1 cellular context compared by ENCODE assay signal in the genomic region with DNA sequence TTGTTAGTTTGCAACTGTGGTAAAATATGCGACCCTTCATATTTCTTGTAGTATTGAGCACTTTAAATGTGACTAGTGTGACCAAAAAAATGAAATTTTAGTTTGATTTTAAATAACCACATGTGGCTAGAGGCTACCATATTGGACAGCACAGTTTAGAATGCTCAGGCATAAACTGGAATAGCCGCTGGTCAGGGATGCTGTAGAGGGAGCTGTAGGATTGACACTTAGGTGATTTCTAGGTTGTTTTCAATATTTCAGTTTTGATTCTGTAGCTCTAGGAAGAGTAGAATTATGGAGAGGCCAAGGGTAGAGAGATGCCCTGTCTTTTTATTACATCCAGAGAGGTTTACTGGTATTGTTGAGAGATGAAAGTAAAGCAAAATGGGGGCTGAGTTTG.
TF ChIP-seq lines count a peak whose summit lies in the region.

No MANE protein-coding gene starts in this region.

TF ChIP-seq in SK-N-SH treated with all-trans-retinoic acid at 6 μM for 48 hours, 23 proteins besides CTCF, POLR2A, EP300 and RAD21 (continued from another document):
- TF ChIP-seq TCF4 (CRISPR knock-in tag; IDR thresholded peaks at IDR 0.05; ENCODE audit: borderline replicate concordance) (no peak), BACH2 (CRISPR knock-in tag; IDR thresholded peaks at IDR 0.05; ENCODE audit: borderline replicate concordance) (no peak), ZFP30 (CRISPR knock-in tag; IDR thresholded peaks at IDR 0.05) (no peak), GLIS3 (CRISPR knock-in tag; IDR thresholded peaks at IDR 0.05) (no peak), ZNF70 (CRISPR knock-in tag; IDR thresholded peaks at IDR 0.05) (no peak), ZFP3 (CRISPR knock-in tag; IDR thresholded peaks at IDR 0.05) (no peak), ARNTL (CRISPR knock-in tag; IDR thresholded peaks at IDR 0.05; ENCODE audit: borderline replicate concordance, low read depth) (no peak), ZNF565 (CRISPR knock-in tag; conservative IDR thresholded peaks at IDR 0.05; ENCODE audit: low read depth) (no peak), ESRRG (CRISPR knock-in tag; IDR thresholded peaks at IDR 0.05) (no peak), TOX (CRISPR knock-in tag; IDR thresholded peaks at IDR 0.05; ENCODE audit: borderline replicate concordance) (no peak), RARB (CRISPR knock-in tag; IDR thresholded peaks at IDR 0.05) (no peak), CSDC2 (CRISPR knock-in tag; IDR thresholded peaks at IDR 0.05) (no peak), ISL1 (CRISPR knock-in tag; IDR thresholded peaks at IDR 0.05) (no peak), PPARA (CRISPR knock-in tag; IDR thresholded peaks at IDR 0.05; ENCODE audit: borderline replicate concordance) (no peak)
- TF ChIP-seq, protein P1, sequence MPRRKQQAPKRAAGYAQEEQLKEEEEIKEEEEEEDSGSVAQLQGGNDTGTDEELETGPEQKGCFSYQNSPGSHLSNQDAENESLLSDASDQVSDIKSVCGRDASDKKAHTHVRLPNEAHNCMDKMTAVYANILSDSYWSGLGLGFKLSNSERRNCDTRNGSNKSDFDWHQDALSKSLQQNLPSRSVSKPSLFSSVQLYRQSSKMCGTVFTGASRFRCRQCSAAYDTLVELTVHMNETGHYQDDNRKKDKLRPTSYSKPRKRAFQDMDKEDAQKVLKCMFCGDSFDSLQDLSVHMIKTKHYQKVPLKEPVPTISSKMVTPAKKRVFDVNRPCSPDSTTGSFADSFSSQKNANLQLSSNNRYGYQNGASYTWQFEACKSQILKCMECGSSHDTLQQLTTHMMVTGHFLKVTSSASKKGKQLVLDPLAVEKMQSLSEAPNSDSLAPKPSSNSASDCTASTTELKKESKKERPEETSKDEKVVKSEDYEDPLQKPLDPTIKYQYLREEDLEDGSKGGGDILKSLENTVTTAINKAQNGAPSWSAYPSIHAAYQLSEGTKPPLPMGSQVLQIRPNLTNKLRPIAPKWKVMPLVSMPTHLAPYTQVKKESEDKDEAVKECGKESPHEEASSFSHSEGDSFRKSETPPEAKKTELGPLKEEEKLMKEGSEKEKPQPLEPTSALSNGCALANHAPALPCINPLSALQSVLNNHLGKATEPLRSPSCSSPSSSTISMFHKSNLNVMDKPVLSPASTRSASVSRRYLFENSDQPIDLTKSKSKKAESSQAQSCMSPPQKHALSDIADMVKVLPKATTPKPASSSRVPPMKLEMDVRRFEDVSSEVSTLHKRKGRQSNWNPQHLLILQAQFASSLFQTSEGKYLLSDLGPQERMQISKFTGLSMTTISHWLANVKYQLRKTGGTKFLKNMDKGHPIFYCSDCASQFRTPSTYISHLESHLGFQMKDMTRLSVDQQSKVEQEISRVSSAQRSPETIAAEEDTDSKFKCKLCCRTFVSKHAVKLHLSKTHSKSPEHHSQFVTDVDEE (CRISPR knock-in tag; IDR thresholded peaks at IDR 0.05), result no peak
- TF ChIP-seq, protein P2, sequence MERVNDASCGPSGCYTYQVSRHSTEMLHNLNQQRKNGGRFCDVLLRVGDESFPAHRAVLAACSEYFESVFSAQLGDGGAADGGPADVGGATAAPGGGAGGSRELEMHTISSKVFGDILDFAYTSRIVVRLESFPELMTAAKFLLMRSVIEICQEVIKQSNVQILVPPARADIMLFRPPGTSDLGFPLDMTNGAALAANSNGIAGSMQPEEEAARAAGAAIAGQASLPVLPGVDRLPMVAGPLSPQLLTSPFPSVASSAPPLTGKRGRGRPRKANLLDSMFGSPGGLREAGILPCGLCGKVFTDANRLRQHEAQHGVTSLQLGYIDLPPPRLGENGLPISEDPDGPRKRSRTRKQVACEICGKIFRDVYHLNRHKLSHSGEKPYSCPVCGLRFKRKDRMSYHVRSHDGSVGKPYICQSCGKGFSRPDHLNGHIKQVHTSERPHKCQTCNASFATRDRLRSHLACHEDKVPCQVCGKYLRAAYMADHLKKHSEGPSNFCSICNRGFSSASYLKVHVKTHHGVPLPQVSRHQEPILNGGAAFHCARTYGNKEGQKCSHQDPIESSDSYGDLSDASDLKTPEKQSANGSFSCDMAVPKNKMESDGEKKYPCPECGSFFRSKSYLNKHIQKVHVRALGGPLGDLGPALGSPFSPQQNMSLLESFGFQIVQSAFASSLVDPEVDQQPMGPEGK (CRISPR knock-in tag; IDR thresholded peaks at IDR 0.05; ENCODE audit: borderline replicate concordance), result no peak
- TF ChIP-seq, protein P3, sequence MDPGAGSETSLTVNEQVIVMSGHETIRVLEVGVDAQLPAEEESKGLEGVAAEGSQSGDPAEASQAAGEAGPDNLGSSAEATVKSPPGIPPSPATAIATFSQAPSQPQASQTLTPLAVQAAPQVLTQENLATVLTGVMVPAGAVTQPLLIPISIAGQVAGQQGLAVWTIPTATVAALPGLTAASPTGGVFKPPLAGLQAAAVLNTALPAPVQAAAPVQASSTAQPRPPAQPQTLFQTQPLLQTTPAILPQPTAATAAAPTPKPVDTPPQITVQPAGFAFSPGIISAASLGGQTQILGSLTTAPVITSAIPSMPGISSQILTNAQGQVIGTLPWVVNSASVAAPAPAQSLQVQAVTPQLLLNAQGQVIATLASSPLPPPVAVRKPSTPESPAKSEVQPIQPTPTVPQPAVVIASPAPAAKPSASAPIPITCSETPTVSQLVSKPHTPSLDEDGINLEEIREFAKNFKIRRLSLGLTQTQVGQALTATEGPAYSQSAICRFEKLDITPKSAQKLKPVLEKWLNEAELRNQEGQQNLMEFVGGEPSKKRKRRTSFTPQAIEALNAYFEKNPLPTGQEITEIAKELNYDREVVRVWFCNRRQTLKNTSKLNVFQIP (CRISPR knock-in tag; IDR thresholded peaks at IDR 0.05; ENCODE audit: borderline replicate concordance, low read depth), result no peak
